29 cellular contexts compared by ENCODE assay signal in the genomic region with DNA sequence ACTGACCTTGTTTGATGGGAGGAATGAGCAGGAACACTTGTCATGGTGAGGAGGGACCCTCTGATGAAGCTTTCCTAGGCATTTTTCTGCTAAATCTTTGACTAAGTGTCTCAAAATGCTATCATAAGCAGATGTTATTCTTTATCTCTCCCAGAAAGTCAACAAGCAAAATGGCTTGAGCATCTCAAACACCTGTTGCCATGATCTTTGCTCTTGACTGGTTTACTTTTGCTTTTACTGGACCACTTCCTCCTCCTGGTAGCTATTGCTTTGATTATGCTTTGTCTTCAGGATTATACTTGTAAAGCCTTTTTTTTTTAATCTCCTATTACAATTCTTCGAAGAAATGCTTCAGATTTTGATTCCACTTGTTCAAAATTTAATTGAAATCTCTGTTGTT.
"Had no signal": no experiment of that assay in that cellular context is flagged by ENCODE, and none has a peak within 500 bp of the region (broad histone marks: within the 10 kb centered on the region; RNA-seq: fewer than 3 reads in every experiment).

No MANE protein-coding gene starts in this region.

- H3K36me3 ChIP-seq: gastrocnemius medialis, neural progenitor cell, right atrium auricular region, WERI-Rb-1 had no signal

- H3K27ac Mint-ChIP-seq: activated CD4-positive, alpha-beta memory T cell treated with anti-CD3 and anti-CD28 coated beads for 36 hours; activated naive CD4-positive, alpha-beta T cell treated with anti-CD3 and anti-CD28 coated beads, Interleukin-2, amount 10 ng/mL, durations not matched to agents 7 days and 5 days; activated naive CD8-positive, alpha-beta T cell treated with anti-CD3 and anti-CD28 coated beads, Interleukin-2, amount 10 ng/mL, durations not matched to agents 7 days and 5 days; activated T-helper 1 cell treated with anti-CD3 and anti-CD28 coated beads, Interleukin-12 subunit alpha, Interleukin-12 subunit beta, Interleukin-2, Interleukin-4 antibody, amounts not matched to agents 30 ng/mL and 10 ng/mL and 1 ng/mL, durations not matched to agents 14 hours and 24 hours and 36 hours; brain; neural progenitor cell had no signal

- H3K36me3 Mint-ChIP-seq: natural killer cell, neural progenitor cell had no signal

- H3K27me3 Mint-ChIP-seq: activated CD4-positive, alpha-beta memory T cell treated with anti-CD3 and anti-CD28 coated beads for 36 hours; activated naive CD4-positive, alpha-beta T cell treated with anti-CD3 and anti-CD28 coated beads, Interleukin-2, amount 10 ng/mL, durations not matched to agents 7 days and 5 days; activated naive CD8-positive, alpha-beta T cell treated with anti-CD3 and anti-CD28 coated beads, Interleukin-2, amount 10 ng/mL, durations not matched to agents 7 days and 5 days; effector memory CD8-positive, alpha-beta T cell had no signal

- H3K27me3 ChIP-seq: ascending aorta, gastrocnemius medialis, neural progenitor cell, right atrium auricular region, spleen, tibial nerve had no signal

- ATAC-seq: activated CD4-positive, CD25-positive, alpha-beta regulatory T cell treated with anti-CD3 and anti-CD28 coated beads, Interleukin-2, amount 50 U/mL, for 24 hours; effector memory CD8-positive, alpha-beta T cell; gastrocnemius medialis; natural killer cell; psoas muscle had no signal

- H3K4me1 Mint-ChIP-seq: activated naive CD4-positive, alpha-beta T cell treated with anti-CD3 and anti-CD28 coated beads, Interleukin-2, amount 10 ng/mL, durations not matched to agents 7 days and 5 days; activated naive CD8-positive, alpha-beta T cell treated with anti-CD3 and anti-CD28 coated beads, Interleukin-2, amount 10 ng/mL, durations not matched to agents 7 days and 5 days; brain; neural progenitor cell had no signal

- H3K9me3 Mint-ChIP-seq: effector memory CD8-positive, alpha-beta T cell had no signal

- H3K4me3 Mint-ChIP-seq: activated CD4-positive, alpha-beta memory T cell treated with anti-CD3 and anti-CD28 coated beads for 36 hours; activated naive CD4-positive, alpha-beta T cell treated with anti-CD3 and anti-CD28 coated beads, Interleukin-2, amount 10 ng/mL, durations not matched to agents 7 days and 5 days; activated naive CD8-positive, alpha-beta T cell treated with anti-CD3 and anti-CD28 coated beads, Interleukin-2, amount 10 ng/mL, durations not matched to agents 7 days and 5 days; activated T-helper 1 cell treated with anti-CD3 and anti-CD28 coated beads, Interleukin-12 subunit alpha, Interleukin-12 subunit beta, Interleukin-2, Interleukin-4 antibody, amounts not matched to agents 30 ng/mL and 10 ng/mL and 1 ng/mL, durations not matched to agents 14 hours and 24 hours and 36 hours; brain; effector memory CD8-positive, alpha-beta T cell; natural killer cell; neural progenitor cell had no signal

- FAIRE-seq: islet of Langerhans had no signal

- DNase-seq: activated CD4-positive, alpha-beta memory T cell treated with anti-CD3 and anti-CD28 coated beads for 36 hours; activated CD4-positive, alpha-beta T cell treated with anti-CD3 and anti-CD28 coated beads for 48 hours; activated CD8-positive, alpha-beta memory T cell treated with anti-CD3 and anti-CD28 coated beads, Interleukin-2, amount 50 U/mL, for 4 hours; activated effector memory CD4-positive, alpha-beta T cell treated with anti-CD3 and anti-CD28 coated beads, Interleukin-2, amount 50 U/mL, for 16 hours; activated naive CD4-positive, alpha-beta T cell treated with anti-CD3 and anti-CD28 coated beads, Interleukin-2, amount 10 ng/mL, durations not matched to agents 7 days and 5 days; activated naive CD8-positive, alpha-beta T cell treated with anti-CD3 and anti-CD28 coated beads, Interleukin-2, amount 10 ng/mL, durations not matched to agents 7 days and 5 days; activated T-cell treated with anti-CD3 and anti-CD28 coated beads, Interleukin-2, amount 50 U/mL, for 1 hour; cortex of kidney; effector memory CD8-positive, alpha-beta T cell; erythroblast; gastrocnemius medialis; glutamatergic neuron; left ventricle myocardium inferior; mesendoderm; natural killer cell; occipital lobe; psoas muscle; spleen; stimulated activated naive CD4-positive, alpha-beta T cell treated with Interleukin-2 at 50 U/mL for 16 hours; WERI-Rb-1 had no signal

- H3K4me3 ChIP-seq: ascending aorta, gastrocnemius medialis, left ventricle myocardium inferior, lung, neural progenitor cell, psoas muscle, right atrium auricular region, spleen, tibial nerve had no signal
